Comparison of ENCODE assay signal across 3 cellular contexts in genomic region chr17:81431545-81432482, GRCh38.
TF ChIP-seq lines count a peak whose summit lies in the region.

No MANE protein-coding gene starts in this region.

TF ChIP-seq in A549, 52 proteins besides CTCF, POLR2A, EP300 and RAD21 (continues in another document):
- 0 out of 2 replicates have a peak, but pooled peaks have one; percentile 32 for TF ChIP-seq HDAC2 (IDR thresholded peaks at IDR 0.05)
- no peak for TF ChIP-seq SREBF2 (IDR thresholded peaks at IDR 0.05)
- TF ChIP-seq RARB (CRISPR knock-in tag; IDR thresholded peaks at IDR 0.05): no peak
- TF ChIP-seq BCL3 (IDR thresholded peaks at IDR 0.05): no peak
- TF ChIP-seq HOXB13 (CRISPR knock-in tag; IDR thresholded peaks at IDR 0.05; ENCODE audit: low read depth): no peak
- no peak for TF ChIP-seq CEBPB (IDR thresholded peaks at IDR 0.05)
- TF ChIP-seq HOXA7 (CRISPR knock-in tag; IDR thresholded peaks at IDR 0.05): no peak
- TF ChIP-seq POLR2AphosphoS2 (conservative IDR thresholded peaks at IDR 0.05; ENCODE audit: low read length): no peak
- no peak for TF ChIP-seq SMC3 (IDR thresholded peaks at IDR 0.05)
- TF ChIP-seq MYC (IDR thresholded peaks at IDR 0.05; ENCODE audit: borderline replicate concordance, low read length): no peak
- TF ChIP-seq HMGXB4 (CRISPR knock-in tag; IDR thresholded peaks at IDR 0.05; ENCODE audit: borderline replicate concordance): no peak
- no peak for TF ChIP-seq HOXB5 (CRISPR knock-in tag; IDR thresholded peaks at IDR 0.05)
- no peak for TF ChIP-seq RNF2 (IDR thresholded peaks at IDR 0.05; ENCODE audit: borderline replicate concordance, low read depth)
- TF ChIP-seq NPAS2 (CRISPR knock-in tag; IDR thresholded peaks at IDR 0.05; ENCODE audit: borderline replicate concordance): no peak
- no peak for TF ChIP-seq ATOH8 (CRISPR knock-in tag; IDR thresholded peaks at IDR 0.05; ENCODE audit: low read depth)
- no peak for TF ChIP-seq FOSL2 (IDR thresholded peaks at IDR 0.05)
- TF ChIP-seq FOSL2 (CRISPR knock-in tag; IDR thresholded peaks at IDR 0.05): no peak
- TF ChIP-seq E2F6 (IDR thresholded peaks at IDR 0.05; ENCODE audit: borderline replicate concordance, low read depth): no peak
- no peak for TF ChIP-seq MAX (IDR thresholded peaks at IDR 0.05)

TF ChIP-seq in HEK293, 187 proteins besides CTCF, POLR2A, EP300 and RAD21 (continues in another document):
- TF ChIP-seq, protein P1, sequence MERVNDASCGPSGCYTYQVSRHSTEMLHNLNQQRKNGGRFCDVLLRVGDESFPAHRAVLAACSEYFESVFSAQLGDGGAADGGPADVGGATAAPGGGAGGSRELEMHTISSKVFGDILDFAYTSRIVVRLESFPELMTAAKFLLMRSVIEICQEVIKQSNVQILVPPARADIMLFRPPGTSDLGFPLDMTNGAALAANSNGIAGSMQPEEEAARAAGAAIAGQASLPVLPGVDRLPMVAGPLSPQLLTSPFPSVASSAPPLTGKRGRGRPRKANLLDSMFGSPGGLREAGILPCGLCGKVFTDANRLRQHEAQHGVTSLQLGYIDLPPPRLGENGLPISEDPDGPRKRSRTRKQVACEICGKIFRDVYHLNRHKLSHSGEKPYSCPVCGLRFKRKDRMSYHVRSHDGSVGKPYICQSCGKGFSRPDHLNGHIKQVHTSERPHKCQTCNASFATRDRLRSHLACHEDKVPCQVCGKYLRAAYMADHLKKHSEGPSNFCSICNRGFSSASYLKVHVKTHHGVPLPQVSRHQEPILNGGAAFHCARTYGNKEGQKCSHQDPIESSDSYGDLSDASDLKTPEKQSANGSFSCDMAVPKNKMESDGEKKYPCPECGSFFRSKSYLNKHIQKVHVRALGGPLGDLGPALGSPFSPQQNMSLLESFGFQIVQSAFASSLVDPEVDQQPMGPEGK (tag by site-specific recombination; IDR thresholded peaks at IDR 0.05): no peak
- TF ChIP-seq ZNF623 (tag by site-specific recombination; IDR thresholded peaks at IDR 0.05) (no peak), ZNF184 (tag by site-specific recombination; IDR thresholded peaks at IDR 0.05) (no peak), ZNF311 (tag by site-specific recombination; IDR thresholded peaks at IDR 0.05; ENCODE audit: borderline replicate concordance) (no peak), ZNF621 (tag by site-specific recombination; IDR thresholded peaks at IDR 0.05) (no peak), BCL11A (tag by site-specific recombination; IDR thresholded peaks at IDR 0.05; ENCODE audit: low read depth) (0 out of 2 replicates have a peak, but pooled peaks have one; percentile 46), MZF1 (tag by site-specific recombination; IDR thresholded peaks at IDR 0.05; ENCODE audit: borderline replicate concordance) (no peak), ZFHX2 (tag by site-specific recombination; conservative IDR thresholded peaks at IDR 0.05) (no peak), KLF7 (tag by site-specific recombination; IDR thresholded peaks at IDR 0.05; ENCODE audit: borderline replicate concordance) (0 out of 2 replicates have a peak, but pooled peaks have one; percentile 30), AEBP2 (tag by site-specific recombination; IDR thresholded peaks at IDR 0.05; ENCODE audit: borderline replicate concordance) (no peak), ZNF121 (tag by site-specific recombination; IDR thresholded peaks at IDR 0.05) (no peak), ZBTB7A (tag by site-specific recombination; IDR thresholded peaks at IDR 0.05; ENCODE audit: low read depth) (peak; percentile 60; the same call in 1 of the 2 replicates), TSHZ1 (tag by site-specific recombination; IDR thresholded peaks at IDR 0.05; ENCODE audit: borderline replicate concordance) (no peak), ZNF24 (tag by site-specific recombination; IDR thresholded peaks at IDR 0.05) (no peak), KLF9 (tag by site-specific recombination; IDR thresholded peaks at IDR 0.05; ENCODE audit: low read depth) (no peak), ZNF629 (tag by site-specific recombination; IDR thresholded peaks at IDR 0.05) (0 out of 2 replicates have a peak, but pooled peaks have one; percentile 18)
- TF ChIP-seq, protein P2, sequence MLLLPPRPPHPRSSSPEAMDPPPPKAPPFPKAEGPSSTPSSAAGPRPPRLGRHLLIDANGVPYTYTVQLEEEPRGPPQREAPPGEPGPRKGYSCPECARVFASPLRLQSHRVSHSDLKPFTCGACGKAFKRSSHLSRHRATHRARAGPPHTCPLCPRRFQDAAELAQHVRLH (tag by site-specific recombination; IDR thresholded peaks at IDR 0.05): no peak
- TF ChIP-seq, protein P3, sequence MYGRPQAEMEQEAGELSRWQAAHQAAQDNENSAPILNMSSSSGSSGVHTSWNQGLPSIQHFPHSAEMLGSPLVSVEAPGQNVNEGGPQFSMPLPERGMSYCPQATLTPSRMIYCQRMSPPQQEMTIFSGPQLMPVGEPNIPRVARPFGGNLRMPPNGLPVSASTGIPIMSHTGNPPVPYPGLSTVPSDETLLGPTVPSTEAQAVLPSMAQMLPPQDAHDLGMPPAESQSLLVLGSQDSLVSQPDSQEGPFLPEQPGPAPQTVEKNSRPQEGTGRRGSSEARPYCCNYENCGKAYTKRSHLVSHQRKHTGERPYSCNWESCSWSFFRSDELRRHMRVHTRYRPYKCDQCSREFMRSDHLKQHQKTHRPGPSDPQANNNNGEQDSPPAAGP (tag by site-specific recombination; IDR thresholded peaks at IDR 0.05): 0 out of 2 replicates have a peak, but pooled peaks have one; percentile 29

TF ChIP-seq in HepG2, 621 proteins besides CTCF, POLR2A, EP300 and RAD21:
- no peak for TF ChIP-seq HNF4A (CRISPR knock-in tag; IDR thresholded peaks at IDR 0.05)
- TF ChIP-seq ZFP82 (CRISPR knock-in tag; IDR thresholded peaks at IDR 0.05; ENCODE audit: borderline replicate concordance): no peak
- no peak for TF ChIP-seq ZNF792 (CRISPR knock-in tag; IDR thresholded peaks at IDR 0.05)
- TF ChIP-seq HNRNPK (IDR thresholded peaks at IDR 0.05; ENCODE audit: low read depth, low read length, poor library complexity, severe bottlenecking): no peak
- TF ChIP-seq TRIM24 (CRISPR knock-in tag; IDR thresholded peaks at IDR 0.05): no peak
- no peak for TF ChIP-seq ZNF883 (CRISPR knock-in tag; IDR thresholded peaks at IDR 0.05; ENCODE audit: not compliant biosample characterization)
- peak; percentile 94 for TF ChIP-seq ZNF629 (CRISPR knock-in tag; conservative IDR thresholded peaks at IDR 0.05)
- no peak for TF ChIP-seq MYPOP (CRISPR knock-in tag; IDR thresholded peaks at IDR 0.05)
- TF ChIP-seq ZNF572 (CRISPR knock-in tag; IDR thresholded peaks at IDR 0.05): 0 out of 2 replicates have a peak, but pooled peaks have one; percentile 53
- TF ChIP-seq HES4 (CRISPR knock-in tag; IDR thresholded peaks at IDR 0.05; ENCODE audit: borderline replicate concordance): no peak
- no peak for TF ChIP-seq TCF7 (IDR thresholded peaks at IDR 0.05; ENCODE audit: low read depth)
- TF ChIP-seq KIAA2018 (CRISPR knock-in tag; IDR thresholded peaks at IDR 0.05; ENCODE audit: borderline replicate concordance): no peak
- no peak for TF ChIP-seq ZNF276 (CRISPR knock-in tag; IDR thresholded peaks at IDR 0.05; ENCODE audit: low read depth)
- no peak for TF ChIP-seq CREB1 (IDR thresholded peaks at IDR 0.05)
- TF ChIP-seq CREB1 (CRISPR knock-in tag; IDR thresholded peaks at IDR 0.05): no peak
- TF ChIP-seq ZFP91 (CRISPR knock-in tag; IDR thresholded peaks at IDR 0.05; ENCODE audit: borderline replicate concordance): no peak
- TF ChIP-seq, protein P4, sequence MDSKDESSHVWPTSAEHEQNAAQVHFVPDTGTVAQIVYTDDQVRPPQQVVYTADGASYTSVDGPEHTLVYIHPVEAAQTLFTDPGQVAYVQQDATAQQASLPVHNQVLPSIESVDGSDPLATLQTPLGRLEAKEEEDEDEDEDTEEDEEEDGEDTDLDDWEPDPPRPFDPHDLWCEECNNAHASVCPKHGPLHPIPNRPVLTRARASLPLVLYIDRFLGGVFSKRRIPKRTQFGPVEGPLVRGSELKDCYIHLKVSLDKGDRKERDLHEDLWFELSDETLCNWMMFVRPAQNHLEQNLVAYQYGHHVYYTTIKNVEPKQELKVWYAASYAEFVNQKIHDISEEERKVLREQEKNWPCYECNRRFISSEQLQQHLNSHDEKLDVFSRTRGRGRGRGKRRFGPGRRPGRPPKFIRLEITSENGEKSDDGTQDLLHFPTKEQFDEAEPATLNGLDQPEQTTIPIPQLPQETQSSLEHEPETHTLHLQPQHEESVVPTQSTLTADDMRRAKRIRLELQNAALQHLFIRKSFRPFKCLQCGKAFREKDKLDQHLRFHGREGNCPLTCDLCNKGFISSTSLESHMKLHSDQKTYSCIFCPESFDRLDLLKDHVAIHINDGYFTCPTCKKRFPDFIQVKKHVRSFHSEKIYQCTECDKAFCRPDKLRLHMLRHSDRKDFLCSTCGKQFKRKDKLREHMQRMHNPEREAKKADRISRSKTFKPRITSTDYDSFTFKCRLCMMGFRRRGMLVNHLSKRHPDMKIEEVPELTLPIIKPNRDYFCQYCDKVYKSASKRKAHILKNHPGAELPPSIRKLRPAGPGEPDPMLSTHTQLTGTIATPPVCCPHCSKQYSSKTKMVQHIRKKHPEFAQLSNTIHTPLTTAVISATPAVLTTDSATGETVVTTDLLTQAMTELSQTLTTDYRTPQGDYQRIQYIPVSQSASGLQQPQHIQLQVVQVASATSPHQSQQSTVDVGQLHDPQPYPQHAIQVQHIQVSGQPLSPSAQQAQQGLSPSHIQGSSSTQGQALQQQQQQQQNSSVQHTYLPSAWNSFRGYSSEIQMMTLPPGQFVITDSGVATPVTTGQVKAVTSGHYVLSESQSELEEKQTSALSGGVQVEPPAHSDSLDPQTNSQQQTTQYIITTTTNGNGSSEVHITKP (CRISPR knock-in tag; IDR thresholded peaks at IDR 0.05; ENCODE audit: low read depth): no peak
